Comparison of ENCODE assay signal across 8 cellular contexts in genomic region chr19:12881172-12881808, GRCh38. TPM values are rescaled to one million over a fixed set of nuclear protein-coding genes. Genes with fewer than 3 reads are reported as not detected.
DNase-seq lines count a peak whose midpoint lies in the region; TF ChIP-seq lines count a peak whose summit lies in the region.

Gene DNASE2 (minus strand): TSS chr19:12881449. CDS start chr19:12881375, 74 bp downstream.

- H2AFZ ChIP-seq in Loucy (ENCODE audit: low read length) (peak within 1 kb of the TSS; percentile 85), neural cell (ENCODE audit: low read depth, low read length) (no peak within 1 kb of the TSS)

- H3K9ac ChIP-seq in Loucy (ENCODE audit: low read depth, low read length, poor library complexity, severe bottlenecking) (peak within 1 kb of the TSS; percentile 84), neural cell (ENCODE audit: low read length) (peak within 1 kb of the TSS; percentile 16)

- no peaks in the 10 kb centered on the region for H4K20me1 ChIP-seq in Loucy (ENCODE audit: insufficient read depth, low read length, poor library complexity, severe bottlenecking)
- no peaks in the 10 kb centered on the region for H4K20me1 ChIP-seq in neural cell (ENCODE audit: insufficient read depth)

- H3K4me2 ChIP-seq in Loucy (ENCODE audit: low read depth, low read length, poor library complexity, severe bottlenecking): peak within 1 kb of the TSS; percentile 83
- no peak within 1 kb of the TSS for H3K4me2 ChIP-seq in neural cell (ENCODE audit: low read length)

- H3K36me3 ChIP-seq in Loucy (ENCODE audit: insufficient read depth, low read length) (no peaks in the 10 kb centered on the region), neural cell (ENCODE audit: insufficient read depth, low read length) (no peaks in the 10 kb centered on the region), stomach (peaks cover 20 to 25% (median 25%) of the 10 kb centered on the region in 4 donors)

- TF ChIP-seq EP300 in neural cell (conservative IDR thresholded peaks at IDR 0.05; ENCODE audit: poor library complexity, severe bottlenecking): no peak
- TF ChIP-seq EP300 in stomach (IDR thresholded peaks at IDR 0.05): no peak

- TF ChIP-seq CTCF in Loucy (conservative IDR thresholded peaks at IDR 0.05; ENCODE audit: low read length) (no peak), neural cell (IDR thresholded peaks at IDR 0.05; ENCODE audit: poor library complexity, severe bottlenecking) (no peak), stomach (IDR thresholded peaks at IDR 0.05) (no peak)

- H3K9me3 ChIP-seq in Loucy (ENCODE audit: insufficient read depth, low read depth, low read length) (peaks cover 5% of the 10 kb centered on the region; the same call in 1 of the 2 replicates), neural cell (ENCODE audit: low read length) (no peaks in the 10 kb centered on the region), stomach (peaks cover 0 to 16% (median 12%) of the 10 kb centered on the region in 4 donors)

- no peak for TF ChIP-seq RAD21 in neural cell (conservative IDR thresholded peaks at IDR 0.05)

- H3K4me3 ChIP-seq in Loucy (ENCODE audit: low read length, poor library complexity, severe bottlenecking): peak within 1 kb of the TSS; percentile 94
- H3K4me3 ChIP-seq in neural cell (ENCODE audit: low read length): peak within 1 kb of the TSS; percentile 59
- H3K4me3 ChIP-seq in stomach: peak within 1 kb of the TSS; percentile 69 to 83 (median 80)

- H3K27ac ChIP-seq in neural cell (ENCODE audit: low read length) (no peak within 1 kb of the TSS), stomach (peak within 1 kb of the TSS; percentile 78 to 93 (median 91))

- intact Hi-C loops in stomach (cut with DNase I; ENCODE audit: low total_unique reads): loop anchor here (10.0 kb wide), 1 partner anchor 54 kb away; the partner anchor contains the start of genes CALR and FARSA

- H3F3A ChIP-seq in Loucy (ENCODE audit: low read depth) (no peaks in the 10 kb centered on the region), neural cell (ENCODE audit: insufficient read depth, low read length, poor library complexity, severe bottlenecking) (no peaks in the 10 kb centered on the region)

- H3K9me2 ChIP-seq in Loucy (replicated peaks; ENCODE audit: low read depth, low read length): no peaks in the 10 kb centered on the region
- no peaks in the 10 kb centered on the region for H3K9me2 ChIP-seq in neural cell (ENCODE audit: insufficient read depth, low read length)

- H3K27me3 ChIP-seq in Loucy (ENCODE audit: insufficient read depth, low read length, poor library complexity, severe bottlenecking) (no peaks in the 10 kb centered on the region), neural cell (ENCODE audit: insufficient read depth, low read depth, low read length) (peaks cover 42% of the 10 kb centered on the region), stomach (peaks cover 0 to 23% (median 12%) of the 10 kb centered on the region in 3 donors)

- H3K4me1 ChIP-seq in Loucy (ENCODE audit: insufficient read depth, low read length, poor library complexity, severe bottlenecking) (peaks cover 12% of the 10 kb centered on the region), stomach (peaks cover 22 to 50% (median 42%) of the 10 kb centered on the region in 4 donors)

- H3K79me2 ChIP-seq in Loucy (ENCODE audit: insufficient read depth, low read length) (peaks cover 13% of the 10 kb centered on the region; the same call in 1 of the 2 replicates), neural cell (replicated peaks; ENCODE audit: insufficient read depth, low read length) (no peaks in the 10 kb centered on the region)

- DNase-seq in Daoy (ENCODE audit: low read depth) (peak; percentile 97), H4 (ENCODE audit: low spot score) (peak; percentile 97), SHP77 treated with DMSO at 0.1 percent for 48 hours (lab: John Stamatoyannopoulos, UW) (peak; percentile 83), activated gamma-delta T cell (lab: John Stamatoyannopoulos, UW) (peak; percentile 55), fibroblast of the conjunctiva (ENCODE audit: low read depth) (peak; percentile 87), stomach (peak; percentile 98)

- WGBS in stomach, 5 donors: 0 to 1% (median 0%) methylated on average over 12 to 38 of the region's 38 CpGs

- peak in 2 of 4 donors; percentile 65 to 90 for TF ChIP-seq POLR2A in stomach (IDR thresholded peaks at IDR 0.05)

TF ChIP-seq in neural cell, 6 proteins besides CTCF, POLR2A, EP300 and RAD21:
- TF ChIP-seq, protein P1, sequence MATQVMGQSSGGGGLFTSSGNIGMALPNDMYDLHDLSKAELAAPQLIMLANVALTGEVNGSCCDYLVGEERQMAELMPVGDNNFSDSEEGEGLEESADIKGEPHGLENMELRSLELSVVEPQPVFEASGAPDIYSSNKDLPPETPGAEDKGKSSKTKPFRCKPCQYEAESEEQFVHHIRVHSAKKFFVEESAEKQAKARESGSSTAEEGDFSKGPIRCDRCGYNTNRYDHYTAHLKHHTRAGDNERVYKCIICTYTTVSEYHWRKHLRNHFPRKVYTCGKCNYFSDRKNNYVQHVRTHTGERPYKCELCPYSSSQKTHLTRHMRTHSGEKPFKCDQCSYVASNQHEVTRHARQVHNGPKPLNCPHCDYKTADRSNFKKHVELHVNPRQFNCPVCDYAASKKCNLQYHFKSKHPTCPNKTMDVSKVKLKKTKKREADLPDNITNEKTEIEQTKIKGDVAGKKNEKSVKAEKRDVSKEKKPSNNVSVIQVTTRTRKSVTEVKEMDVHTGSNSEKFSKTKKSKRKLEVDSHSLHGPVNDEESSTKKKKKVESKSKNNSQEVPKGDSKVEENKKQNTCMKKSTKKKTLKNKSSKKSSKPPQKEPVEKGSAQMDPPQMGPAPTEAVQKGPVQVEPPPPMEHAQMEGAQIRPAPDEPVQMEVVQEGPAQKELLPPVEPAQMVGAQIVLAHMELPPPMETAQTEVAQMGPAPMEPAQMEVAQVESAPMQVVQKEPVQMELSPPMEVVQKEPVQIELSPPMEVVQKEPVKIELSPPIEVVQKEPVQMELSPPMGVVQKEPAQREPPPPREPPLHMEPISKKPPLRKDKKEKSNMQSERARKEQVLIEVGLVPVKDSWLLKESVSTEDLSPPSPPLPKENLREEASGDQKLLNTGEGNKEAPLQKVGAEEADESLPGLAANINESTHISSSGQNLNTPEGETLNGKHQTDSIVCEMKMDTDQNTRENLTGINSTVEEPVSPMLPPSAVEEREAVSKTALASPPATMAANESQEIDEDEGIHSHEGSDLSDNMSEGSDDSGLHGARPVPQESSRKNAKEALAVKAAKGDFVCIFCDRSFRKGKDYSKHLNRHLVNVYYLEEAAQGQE (IDR thresholded peaks at IDR 0.05; ENCODE audit: borderline replicate concordance): no peak
- no peak for TF ChIP-seq SMC3 (conservative IDR thresholded peaks at IDR 0.05; ENCODE audit: poor library complexity)
- no peak for TF ChIP-seq EZH2 (IDR thresholded peaks at IDR 0.05; ENCODE audit: borderline replicate concordance, insufficient read depth, low read length, poor library complexity, severe bottlenecking)
- no peak for TF ChIP-seq TAF1 (IDR thresholded peaks at IDR 0.05; ENCODE audit: low read depth)
- TF ChIP-seq POLR2AphosphoS5 (IDR thresholded peaks at IDR 0.05): no peak
- TF ChIP-seq MXI1 (conservative IDR thresholded peaks at IDR 0.05; ENCODE audit: poor library complexity, severe bottlenecking): no peak

RNA-seq across cellular contexts. Expression of gene DNASE2, which starts in this region (rescaled TPM):
- 13.7 and 19.3 TPM in 2 replicates for total RNA-seq in Daoy (2014; rRNA removed; shearing (Covaris generic))
- total RNA-seq in H4 (2014; rRNA removed; shearing (Covaris generic)): 64.4 and 68.8 TPM in 2 replicates
- 0.59 TPM in 1 of 2 replicates, not detected in the other for polyA plus RNA-seq in neural cell
- 0.35 and 1.2 TPM in 2 replicates for polyA minus RNA-seq in neural cell
- total RNA-seq in stomach: 10 to 100 TPM; 11.9 to 53.1 (median 30.4) TPM
- polyA plus RNA-seq in stomach: 10 to 100 TPM in 2 of 3 donors, 1 to 10 TPM in 1; 9.0 to 26.2 (median 20.3) TPM
